1 cellular context compared by ENCODE assay signal in the genomic region with DNA sequence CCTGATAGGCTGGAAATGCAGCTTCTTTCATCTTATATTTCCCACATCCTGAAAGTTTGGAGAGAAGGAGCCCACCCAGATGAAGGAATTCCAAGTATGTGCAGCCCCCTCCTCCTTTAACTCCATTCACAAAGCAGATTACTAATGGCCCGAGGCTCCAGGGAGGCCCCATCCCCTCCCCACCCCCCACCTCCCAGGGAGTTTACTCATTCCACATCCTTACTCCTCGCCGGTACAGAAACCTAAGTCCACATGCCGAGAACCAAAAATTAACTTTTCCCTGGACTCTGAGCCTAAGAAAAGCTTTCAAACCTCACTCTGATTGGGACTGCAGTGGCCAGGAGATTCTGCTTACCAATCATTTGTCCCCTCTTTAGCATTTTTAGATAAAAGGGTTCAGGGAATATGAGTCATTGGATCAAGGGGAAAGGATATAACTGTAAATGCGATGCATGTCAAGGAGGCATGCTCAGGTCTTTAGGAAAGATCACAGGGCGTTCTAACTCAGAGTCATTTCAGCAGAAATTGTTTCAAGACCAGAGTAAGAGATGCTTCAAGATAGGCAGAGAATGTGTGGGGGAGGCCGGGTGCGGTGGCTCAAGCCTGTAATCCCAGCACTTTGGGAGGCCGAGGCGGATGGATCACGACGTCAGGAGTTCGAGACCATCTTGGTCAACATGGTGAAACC.
TF ChIP-seq lines count a peak whose summit lies in the region.

No MANE protein-coding gene starts in this region.

TF ChIP-seq in HepG2, 621 proteins besides CTCF, POLR2A, EP300 and RAD21 (continued from another document and continues in another):
- TF ChIP-seq DPF2 (CRISPR knock-in tag; IDR thresholded peaks at IDR 0.05; ENCODE audit: borderline replicate concordance, low read depth) = peak; percentile 22; the same call in 1 of the 2 replicates
- TF ChIP-seq PRPF4 (IDR thresholded peaks at IDR 0.05; ENCODE audit: low read depth, low read length, poor library complexity, severe bottlenecking) = no peak
- 0 out of 2 replicates have a peak, but pooled peaks have one; percentile 17 for TF ChIP-seq HOXA5 (CRISPR knock-in tag; IDR thresholded peaks at IDR 0.05)
- TF ChIP-seq TOPORS (CRISPR knock-in tag; IDR thresholded peaks at IDR 0.05) = no peak
- TF ChIP-seq, protein P1, sequence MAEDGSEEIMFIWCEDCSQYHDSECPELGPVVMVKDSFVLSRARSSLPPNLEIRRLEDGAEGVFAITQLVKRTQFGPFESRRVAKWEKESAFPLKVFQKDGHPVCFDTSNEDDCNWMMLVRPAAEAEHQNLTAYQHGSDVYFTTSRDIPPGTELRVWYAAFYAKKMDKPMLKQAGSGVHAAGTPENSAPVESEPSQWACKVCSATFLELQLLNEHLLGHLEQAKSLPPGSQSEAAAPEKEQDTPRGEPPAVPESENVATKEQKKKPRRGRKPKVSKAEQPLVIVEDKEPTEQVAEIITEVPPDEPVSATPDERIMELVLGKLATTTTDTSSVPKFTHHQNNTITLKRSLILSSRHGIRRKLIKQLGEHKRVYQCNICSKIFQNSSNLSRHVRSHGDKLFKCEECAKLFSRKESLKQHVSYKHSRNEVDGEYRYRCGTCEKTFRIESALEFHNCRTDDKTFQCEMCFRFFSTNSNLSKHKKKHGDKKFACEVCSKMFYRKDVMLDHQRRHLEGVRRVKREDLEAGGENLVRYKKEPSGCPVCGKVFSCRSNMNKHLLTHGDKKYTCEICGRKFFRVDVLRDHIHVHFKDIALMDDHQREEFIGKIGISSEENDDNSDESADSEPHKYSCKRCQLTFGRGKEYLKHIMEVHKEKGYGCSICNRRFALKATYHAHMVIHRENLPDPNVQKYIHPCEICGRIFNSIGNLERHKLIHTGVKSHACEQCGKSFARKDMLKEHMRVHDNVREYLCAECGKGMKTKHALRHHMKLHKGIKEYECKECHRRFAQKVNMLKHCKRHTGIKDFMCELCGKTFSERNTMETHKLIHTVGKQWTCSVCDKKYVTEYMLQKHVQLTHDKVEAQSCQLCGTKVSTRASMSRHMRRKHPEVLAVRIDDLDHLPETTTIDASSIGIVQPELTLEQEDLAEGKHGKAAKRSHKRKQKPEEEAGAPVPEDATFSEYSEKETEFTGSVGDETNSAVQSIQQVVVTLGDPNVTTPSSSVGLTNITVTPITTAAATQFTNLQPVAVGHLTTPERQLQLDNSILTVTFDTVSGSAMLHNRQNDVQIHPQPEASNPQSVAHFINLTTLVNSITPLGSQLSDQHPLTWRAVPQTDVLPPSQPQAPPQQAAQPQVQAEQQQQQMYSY (CRISPR knock-in tag; IDR thresholded peaks at IDR 0.05) = no peak
- 0 out of 2 replicates have a peak, but pooled peaks have one; percentile 0 for TF ChIP-seq ERF (CRISPR knock-in tag; IDR thresholded peaks at IDR 0.05)
- TF ChIP-seq ZNF720 (CRISPR knock-in tag; IDR thresholded peaks at IDR 0.05) = no peak
- TF ChIP-seq ZNF354B (CRISPR knock-in tag; IDR thresholded peaks at IDR 0.05) = no peak
- TF ChIP-seq, protein P2, sequence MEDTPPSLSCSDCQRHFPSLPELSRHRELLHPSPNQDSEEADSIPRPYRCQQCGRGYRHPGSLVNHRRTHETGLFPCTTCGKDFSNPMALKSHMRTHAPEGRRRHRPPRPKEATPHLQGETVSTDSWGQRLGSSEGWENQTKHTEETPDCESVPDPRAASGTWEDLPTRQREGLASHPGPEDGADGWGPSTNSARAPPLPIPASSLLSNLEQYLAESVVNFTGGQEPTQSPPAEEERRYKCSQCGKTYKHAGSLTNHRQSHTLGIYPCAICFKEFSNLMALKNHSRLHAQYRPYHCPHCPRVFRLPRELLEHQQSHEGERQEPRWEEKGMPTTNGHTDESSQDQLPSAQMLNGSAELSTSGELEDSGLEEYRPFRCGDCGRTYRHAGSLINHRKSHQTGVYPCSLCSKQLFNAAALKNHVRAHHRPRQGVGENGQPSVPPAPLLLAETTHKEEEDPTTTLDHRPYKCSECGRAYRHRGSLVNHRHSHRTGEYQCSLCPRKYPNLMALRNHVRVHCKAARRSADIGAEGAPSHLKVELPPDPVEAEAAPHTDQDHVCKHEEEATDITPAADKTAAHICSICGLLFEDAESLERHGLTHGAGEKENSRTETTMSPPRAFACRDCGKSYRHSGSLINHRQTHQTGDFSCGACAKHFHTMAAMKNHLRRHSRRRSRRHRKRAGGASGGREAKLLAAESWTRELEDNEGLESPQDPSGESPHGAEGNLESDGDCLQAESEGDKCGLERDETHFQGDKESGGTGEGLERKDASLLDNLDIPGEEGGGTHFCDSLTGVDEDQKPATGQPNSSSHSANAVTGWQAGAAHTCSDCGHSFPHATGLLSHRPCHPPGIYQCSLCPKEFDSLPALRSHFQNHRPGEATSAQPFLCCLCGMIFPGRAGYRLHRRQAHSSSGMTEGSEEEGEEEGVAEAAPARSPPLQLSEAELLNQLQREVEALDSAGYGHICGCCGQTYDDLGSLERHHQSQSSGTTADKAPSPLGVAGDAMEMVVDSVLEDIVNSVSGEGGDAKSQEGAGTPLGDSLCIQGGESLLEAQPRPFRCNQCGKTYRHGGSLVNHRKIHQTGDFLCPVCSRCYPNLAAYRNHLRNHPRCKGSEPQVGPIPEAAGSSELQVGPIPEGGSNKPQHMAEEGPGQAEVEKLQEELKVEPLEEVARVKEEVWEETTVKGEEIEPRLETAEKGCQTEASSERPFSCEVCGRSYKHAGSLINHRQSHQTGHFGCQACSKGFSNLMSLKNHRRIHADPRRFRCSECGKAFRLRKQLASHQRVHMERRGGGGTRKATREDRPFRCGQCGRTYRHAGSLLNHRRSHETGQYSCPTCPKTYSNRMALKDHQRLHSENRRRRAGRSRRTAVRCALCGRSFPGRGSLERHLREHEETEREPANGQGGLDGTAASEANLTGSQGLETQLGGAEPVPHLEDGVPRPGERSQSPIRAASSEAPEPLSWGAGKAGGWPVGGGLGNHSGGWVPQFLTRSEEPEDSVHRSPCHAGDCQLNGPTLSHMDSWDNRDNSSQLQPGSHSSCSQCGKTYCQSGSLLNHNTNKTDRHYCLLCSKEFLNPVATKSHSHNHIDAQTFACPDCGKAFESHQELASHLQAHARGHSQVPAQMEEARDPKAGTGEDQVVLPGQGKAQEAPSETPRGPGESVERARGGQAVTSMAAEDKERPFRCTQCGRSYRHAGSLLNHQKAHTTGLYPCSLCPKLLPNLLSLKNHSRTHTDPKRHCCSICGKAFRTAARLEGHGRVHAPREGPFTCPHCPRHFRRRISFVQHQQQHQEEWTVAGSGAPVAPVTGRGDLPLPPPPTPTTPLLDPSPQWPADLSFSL (CRISPR knock-in tag; IDR thresholded peaks at IDR 0.05) = no peak
- peak; percentile 46 for TF ChIP-seq FOSL2 (CRISPR knock-in tag; IDR thresholded peaks at IDR 0.05)
- peak; percentile 25; the same call in 1 of the 2 replicates for TF ChIP-seq ZMYM3 (CRISPR knock-in tag; IDR thresholded peaks at IDR 0.05)
- TF ChIP-seq SOX13 (IDR thresholded peaks at IDR 0.05) = 0 out of 2 replicates have a peak, but pooled peaks have one; percentile 11
- TF ChIP-seq SOX13 (CRISPR knock-in tag; conservative IDR thresholded peaks at IDR 0.05 in 1 of 2, IDR thresholded peaks at IDR 0.05 in 1 of 2) = no peak; a peak in 1 of 4 replicates
- 0 out of 2 replicates have a peak, but pooled peaks have one; percentile 1 for TF ChIP-seq RARA (CRISPR knock-in tag; IDR thresholded peaks at IDR 0.05)
- TF ChIP-seq ARNTL (CRISPR knock-in tag; IDR thresholded peaks at IDR 0.05) = 0 out of 2 replicates have a peak, but pooled peaks have one; percentile 24
- TF ChIP-seq TARDBP (CRISPR knock-in tag; IDR thresholded peaks at IDR 0.05) = peak; percentile 8; the same call in 1 of the 2 replicates
- 0 out of 2 replicates have a peak, but pooled peaks have one; percentile 17 for TF ChIP-seq ZMYM2 (CRISPR knock-in tag; IDR thresholded peaks at IDR 0.05)
- peak; percentile 31; the same call in 1 of the 2 replicates for TF ChIP-seq NFYB (CRISPR knock-in tag; IDR thresholded peaks at IDR 0.05)
- TF ChIP-seq HDAC2 (CRISPR knock-in tag; IDR thresholded peaks at IDR 0.05) = 0 out of 2 replicates have a peak, but pooled peaks have one; percentile 6
- TF ChIP-seq ISL2 (CRISPR knock-in tag; IDR thresholded peaks at IDR 0.05) = 0 out of 2 replicates have a peak, but pooled peaks have one; percentile 1
- TF ChIP-seq ZEB1 (IDR thresholded peaks at IDR 0.05; ENCODE audit: insufficient replicate concordance, low read depth) = peak; percentile 15
- TF ChIP-seq TCF12 (IDR thresholded peaks at IDR 0.05) = no peak
- TF ChIP-seq TCF12 (CRISPR knock-in tag; IDR thresholded peaks at IDR 0.05) = 0 out of 2 replicates have a peak, but pooled peaks have one; percentile 1
- TF ChIP-seq ZNF747 (CRISPR knock-in tag; IDR thresholded peaks at IDR 0.05; ENCODE audit: borderline replicate concordance) = 0 out of 2 replicates have a peak, but pooled peaks have one; percentile 7
- 0 out of 2 replicates have a peak, but pooled peaks have one; percentile 28 for TF ChIP-seq ZBTB3 (CRISPR knock-in tag; IDR thresholded peaks at IDR 0.05; ENCODE audit: borderline replicate concordance, low read depth)
- peak; percentile 9; the same call in 1 of the 2 replicates for TF ChIP-seq IRF2 (CRISPR knock-in tag; IDR thresholded peaks at IDR 0.05)
- 0 out of 2 replicates have a peak, but pooled peaks have one; percentile 9 for TF ChIP-seq PPARG (CRISPR knock-in tag; conservative IDR thresholded peaks at IDR 0.05)
- TF ChIP-seq, protein P3, sequence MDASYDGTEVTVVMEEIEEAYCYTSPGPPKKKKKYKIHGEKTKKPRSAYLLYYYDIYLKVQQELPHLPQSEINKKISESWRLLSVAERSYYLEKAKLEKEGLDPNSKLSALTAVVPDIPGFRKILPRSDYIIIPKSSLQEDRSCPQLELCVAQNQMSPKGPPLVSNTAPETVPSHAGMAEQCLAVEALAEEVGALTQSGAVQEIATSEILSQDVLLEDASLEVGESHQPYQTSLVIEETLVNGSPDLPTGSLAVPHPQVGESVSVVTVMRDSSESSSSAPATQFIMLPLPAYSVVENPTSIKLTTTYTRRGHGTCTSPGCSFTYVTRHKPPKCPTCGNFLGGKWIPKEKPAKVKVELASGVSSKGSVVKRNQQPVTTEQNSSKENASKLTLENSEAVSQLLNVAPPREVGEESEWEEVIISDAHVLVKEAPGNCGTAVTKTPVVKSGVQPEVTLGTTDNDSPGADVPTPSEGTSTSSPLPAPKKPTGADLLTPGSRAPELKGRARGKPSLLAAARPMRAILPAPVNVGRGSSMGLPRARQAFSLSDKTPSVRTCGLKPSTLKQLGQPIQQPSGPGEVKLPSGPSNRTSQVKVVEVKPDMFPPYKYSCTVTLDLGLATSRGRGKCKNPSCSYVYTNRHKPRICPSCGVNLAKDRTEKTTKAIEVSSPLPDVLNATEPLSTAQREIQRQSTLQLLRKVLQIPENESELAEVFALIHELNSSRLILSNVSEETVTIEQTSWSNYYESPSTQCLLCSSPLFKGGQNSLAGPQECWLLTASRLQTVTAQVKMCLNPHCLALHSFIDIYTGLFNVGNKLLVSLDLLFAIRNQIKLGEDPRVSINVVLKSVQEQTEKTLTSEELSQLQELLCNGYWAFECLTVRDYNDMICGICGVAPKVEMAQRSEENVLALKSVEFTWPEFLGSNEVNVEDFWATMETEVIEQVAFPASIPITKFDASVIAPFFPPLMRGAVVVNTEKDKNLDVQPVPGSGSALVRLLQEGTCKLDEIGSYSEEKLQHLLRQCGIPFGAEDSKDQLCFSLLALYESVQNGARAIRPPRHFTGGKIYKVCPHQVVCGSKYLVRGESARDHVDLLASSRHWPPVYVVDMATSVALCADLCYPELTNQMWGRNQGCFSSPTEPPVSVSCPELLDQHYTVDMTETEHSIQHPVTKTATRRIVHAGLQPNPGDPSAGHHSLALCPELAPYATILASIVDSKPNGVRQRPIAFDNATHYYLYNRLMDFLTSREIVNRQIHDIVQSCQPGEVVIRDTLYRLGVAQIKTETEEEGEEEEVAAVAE (CRISPR knock-in tag; IDR thresholded peaks at IDR 0.05; ENCODE audit: borderline replicate concordance) = 0 out of 2 replicates have a peak, but pooled peaks have one; percentile 56
- TF ChIP-seq ZBTB7B (CRISPR knock-in tag; IDR thresholded peaks at IDR 0.05) = no peak; the same call in 1 of the 2 replicates
- TF ChIP-seq SRSF4 (IDR thresholded peaks at IDR 0.05; ENCODE audit: low read depth, low read length, poor library complexity, severe bottlenecking) = no peak
- TF ChIP-seq HNF4G (IDR thresholded peaks at IDR 0.05; ENCODE audit: borderline replicate concordance, low read depth, low read length) = peak; percentile 55; the same call in 1 of the 2 replicates
- no peak for TF ChIP-seq HNF4G (CRISPR knock-in tag; IDR thresholded peaks at IDR 0.05; ENCODE audit: borderline replicate concordance, low read depth)
- TF ChIP-seq, protein P4, sequence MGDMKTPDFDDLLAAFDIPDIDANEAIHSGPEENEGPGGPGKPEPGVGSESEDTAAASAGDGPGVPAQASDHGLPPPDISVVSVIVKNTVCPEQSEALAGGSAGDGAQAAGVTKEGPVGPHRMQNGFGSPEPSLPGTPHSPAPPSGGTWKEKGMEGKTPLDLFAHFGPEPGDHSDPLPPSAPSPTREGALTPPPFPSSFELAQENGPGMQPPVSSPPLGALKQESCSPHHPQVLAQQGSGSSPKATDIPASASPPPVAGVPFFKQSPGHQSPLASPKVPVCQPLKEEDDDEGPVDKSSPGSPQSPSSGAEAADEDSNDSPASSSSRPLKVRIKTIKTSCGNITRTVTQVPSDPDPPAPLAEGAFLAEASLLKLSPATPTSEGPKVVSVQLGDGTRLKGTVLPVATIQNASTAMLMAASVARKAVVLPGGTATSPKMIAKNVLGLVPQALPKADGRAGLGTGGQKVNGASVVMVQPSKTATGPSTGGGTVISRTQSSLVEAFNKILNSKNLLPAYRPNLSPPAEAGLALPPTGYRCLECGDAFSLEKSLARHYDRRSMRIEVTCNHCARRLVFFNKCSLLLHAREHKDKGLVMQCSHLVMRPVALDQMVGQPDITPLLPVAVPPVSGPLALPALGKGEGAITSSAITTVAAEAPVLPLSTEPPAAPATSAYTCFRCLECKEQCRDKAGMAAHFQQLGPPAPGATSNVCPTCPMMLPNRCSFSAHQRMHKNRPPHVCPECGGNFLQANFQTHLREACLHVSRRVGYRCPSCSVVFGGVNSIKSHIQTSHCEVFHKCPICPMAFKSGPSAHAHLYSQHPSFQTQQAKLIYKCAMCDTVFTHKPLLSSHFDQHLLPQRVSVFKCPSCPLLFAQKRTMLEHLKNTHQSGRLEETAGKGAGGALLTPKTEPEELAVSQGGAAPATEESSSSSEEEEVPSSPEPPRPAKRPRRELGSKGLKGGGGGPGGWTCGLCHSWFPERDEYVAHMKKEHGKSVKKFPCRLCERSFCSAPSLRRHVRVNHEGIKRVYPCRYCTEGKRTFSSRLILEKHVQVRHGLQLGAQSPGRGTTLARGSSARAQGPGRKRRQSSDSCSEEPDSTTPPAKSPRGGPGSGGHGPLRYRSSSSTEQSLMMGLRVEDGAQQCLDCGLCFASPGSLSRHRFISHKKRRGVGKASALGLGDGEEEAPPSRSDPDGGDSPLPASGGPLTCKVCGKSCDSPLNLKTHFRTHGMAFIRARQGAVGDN (CRISPR knock-in tag; IDR thresholded peaks at IDR 0.05) = peak; percentile 54; the same call in 1 of the 2 replicates
- TF ChIP-seq FOXA1 (IDR thresholded peaks at IDR 0.05) = no peak
- 0 out of 2 replicates have a peak, but pooled peaks have one; percentile 25 for TF ChIP-seq FOXA1 (CRISPR knock-in tag; IDR thresholded peaks at IDR 0.05)
